ENCODE assay signal across 22 cellular contexts in genomic region chr1:227070638-227071285, GRCh38.
"Had no signal": no experiment of that assay in that cellular context is flagged by ENCODE, and none has a peak within 500 bp of the region (broad histone marks: within the 10 kb centered on the region; RNA-seq: fewer than 3 reads in every experiment).

No MANE protein-coding gene starts in this region.

- H3K36me3 Mint-ChIP-seq: activated CD4-positive, alpha-beta memory T cell treated with anti-CD3 and anti-CD28 coated beads for 36 hours; activated naive CD4-positive, alpha-beta T cell treated with anti-CD3 and anti-CD28 coated beads, Interleukin-2, amount 10 ng/mL, durations not matched to agents 7 days and 5 days had no signal

- H3K79me2 ChIP-seq: hepatocyte had no signal

- H3K36me3 ChIP-seq: pancreas had no signal

- H3K9me3 Mint-ChIP-seq: activated CD4-positive, alpha-beta memory T cell treated with anti-CD3 and anti-CD28 coated beads for 36 hours; activated naive CD4-positive, alpha-beta T cell treated with anti-CD3 and anti-CD28 coated beads, Interleukin-2, amount 10 ng/mL, durations not matched to agents 7 days and 5 days; endodermal cell; nephron progenitor cell; stimulated activated naive CD8-positive, alpha-beta T cell treated with anti-CD3 and anti-CD28 coated beads, Interleukin-15, Interleukin-2, amounts not matched to agents 100 ng/mL and 50 ng/mL, for 24 hours had no signal

- H3K27ac ChIP-seq: hepatocyte, left ventricle myocardium inferior, pancreas, psoas muscle, thyroid gland had no signal

- H3K27ac Mint-ChIP-seq: activated CD4-positive, alpha-beta memory T cell treated with anti-CD3 and anti-CD28 coated beads for 36 hours; activated naive CD4-positive, alpha-beta T cell treated with anti-CD3 and anti-CD28 coated beads, Interleukin-2, amount 10 ng/mL, durations not matched to agents 7 days and 5 days; endodermal cell; nephron progenitor cell; stimulated activated naive CD8-positive, alpha-beta T cell treated with anti-CD3 and anti-CD28 coated beads, Interleukin-15, Interleukin-2, amounts not matched to agents 100 ng/mL and 50 ng/mL, for 24 hours had no signal

- H3K4me3 Mint-ChIP-seq: activated CD4-positive, alpha-beta memory T cell treated with anti-CD3 and anti-CD28 coated beads for 36 hours; activated naive CD4-positive, alpha-beta T cell treated with anti-CD3 and anti-CD28 coated beads, Interleukin-2, amount 10 ng/mL, durations not matched to agents 7 days and 5 days; endodermal cell; nephron progenitor cell; stimulated activated naive CD8-positive, alpha-beta T cell treated with anti-CD3 and anti-CD28 coated beads, Interleukin-15, Interleukin-2, amounts not matched to agents 100 ng/mL and 50 ng/mL, for 24 hours had no signal

- H3K27me3 ChIP-seq: hepatocyte, pancreas, thyroid gland had no signal

- DNase-seq: activated CD4-positive, alpha-beta memory T cell treated with anti-CD3 and anti-CD28 coated beads for 36 hours; activated CD4-positive, alpha-beta T cell treated with anti-CD3 and anti-CD28 coated beads for 48 hours; activated CD4-positive, CD25-positive, alpha-beta regulatory T cell; activated effector memory CD4-positive, alpha-beta T cell treated with Interleukin-2 at 50 U/mL for 16 hours; activated naive CD4-positive, alpha-beta T cell treated with anti-CD3 and anti-CD28 coated beads, Interleukin-2, amount 10 ng/mL, durations not matched to agents 7 days and 5 days; activated T-cell treated with anti-CD3 and anti-CD28 coated beads, Interleukin-2, amount 50 U/mL, for 48 hours; cerebellar nuclear complex; cortex of kidney; endodermal cell; foreskin melanocyte; left ventricle myocardium inferior; nephron progenitor cell; pancreas; psoas muscle; right cardiac atrium; stimulated activated CD4-positive, alpha-beta T cell treated with anti-CD3 and anti-CD28 coated beads, Interleukin-12 subunit alpha, Interleukin-12 subunit beta, amount 100 ng/mL, for 4 hours; stimulated activated CD4-positive, alpha-beta T cell treated with anti-CD3 and anti-CD28 coated beads, Interleukin-4, amount 100 ng/mL, for 4 hours; substantia nigra; T-helper 9 cell; thyroid gland had no signal

- H3K9me3 ChIP-seq: left ventricle myocardium inferior, pancreas, psoas muscle, thyroid gland had no signal

- H3K4me1 ChIP-seq: pancreas, psoas muscle, thyroid gland had no signal

- H2AFZ ChIP-seq: hepatocyte had no signal

- H3K4me3 ChIP-seq: hepatocyte, left ventricle myocardium inferior, pancreas, psoas muscle, thyroid gland had no signal

- ATAC-seq: pancreas, psoas muscle, right cardiac atrium had no signal

- H3K4me2 ChIP-seq: hepatocyte had no signal

- H3K4me1 Mint-ChIP-seq: activated naive CD4-positive, alpha-beta T cell treated with anti-CD3 and anti-CD28 coated beads, Interleukin-2, amount 10 ng/mL, durations not matched to agents 7 days and 5 days; endodermal cell had no signal

- H3K27me3 Mint-ChIP-seq: activated naive CD4-positive, alpha-beta T cell treated with anti-CD3 and anti-CD28 coated beads, Interleukin-2, amount 10 ng/mL, durations not matched to agents 7 days and 5 days had no signal
